Comparison of ENCODE assay signal across 10 cellular contexts in genomic region chr2:157443090-157443489, GRCh38. TPM values are rescaled to one million over a fixed set of nuclear protein-coding genes. Genes with fewer than 3 reads are reported as not detected.
A peak's percentile ranks its signal among the peaks of the same experiment; 100 is the strongest.
DNase-seq lines count a peak whose midpoint lies in the region; ATAC-seq, FAIRE-seq and TF ChIP-seq lines count a peak whose summit lies in the region.
"Had no signal": no experiment of that assay in that cellular context is flagged by ENCODE, and none has a peak within 500 bp of the region (broad histone marks: within the 10 kb centered on the region; RNA-seq: fewer than 3 reads in every experiment).

No MANE protein-coding gene starts in this region.

- intact Hi-C loops in CD14-positive monocyte (cut with micrococcal nuclease) = no loop called here
- intact Hi-C loops in activated T-helper 1 cell treated with anti-CD3 and anti-CD28 coated beads, Interleukin-12 subunit alpha, Interleukin-12 subunit beta, Interleukin-2, Interleukin-4 antibody, amounts not matched to agents 30 ng/mL and 10 ng/mL and 1 ng/mL, durations not matched to agents 14 hours and 24 hours and 36 hours (cut with micrococcal nuclease) = loop anchor here (5.0 to 10.0 kb wide), 5 partner anchors 41 to 1101 kb away; partner anchors contain the start of gene ACVR1

- peaks cover 0 to 2% (median 0%) of the 10 kb centered on the region in 7 donors for H3K9me3 Mint-ChIP-seq in CD14-positive monocyte
- no peaks in the 10 kb centered on the region for H3K9me3 Mint-ChIP-seq in activated T-helper 1 cell treated with anti-CD3 and anti-CD28 coated beads, Interleukin-12 subunit alpha, Interleukin-12 subunit beta, Interleukin-2, Interleukin-4 antibody, amounts not matched to agents 30 ng/mL and 10 ng/mL and 1 ng/mL, durations not matched to agents 14 hours and 24 hours and 36 hours
- H3K9me3 Mint-ChIP-seq in naive B cell = peaks cover 0 to 3% (median 0%) of the 10 kb centered on the region in 7 donors

- H3K27ac Mint-ChIP-seq in CD14-positive monocyte = peak overlapping the region; percentile 94 to 99 (median 97)
- H3K27ac Mint-ChIP-seq in activated T-helper 1 cell treated with anti-CD3 and anti-CD28 coated beads, Interleukin-12 subunit alpha, Interleukin-12 subunit beta, Interleukin-2, Interleukin-4 antibody, amounts not matched to agents 30 ng/mL and 10 ng/mL and 1 ng/mL, durations not matched to agents 14 hours and 24 hours and 36 hours = peak overlapping the region; percentile 99
- peak overlapping the region; percentile 96 to 100 (median 98) for H3K27ac Mint-ChIP-seq in naive B cell

- H3K4me3 Mint-ChIP-seq in CD14-positive monocyte = peak overlapping the region; percentile 100
- peak overlapping the region; percentile 98 for H3K4me3 Mint-ChIP-seq in activated T-helper 1 cell treated with anti-CD3 and anti-CD28 coated beads, Interleukin-12 subunit alpha, Interleukin-12 subunit beta, Interleukin-2, Interleukin-4 antibody, amounts not matched to agents 30 ng/mL and 10 ng/mL and 1 ng/mL, durations not matched to agents 14 hours and 24 hours and 36 hours
- H3K4me3 Mint-ChIP-seq in naive B cell = peak overlapping the region; percentile 82 to 100 (median 94)

- FAIRE-seq in GM12892 (lab: Jason Lieb, UNC) = peak; percentile 82
- FAIRE-seq: astrocyte, D721Med had no signal

- peaks cover 53% of the 10 kb centered on the region for H3K4me1 Mint-ChIP-seq in CD14-positive monocyte
- H3K4me1 Mint-ChIP-seq in activated T-helper 1 cell treated with anti-CD3 and anti-CD28 coated beads, Interleukin-12 subunit alpha, Interleukin-12 subunit beta, Interleukin-2, Interleukin-4 antibody, amounts not matched to agents 30 ng/mL and 10 ng/mL and 1 ng/mL, durations not matched to agents 14 hours and 24 hours and 36 hours (ENCODE audit: low read depth) = peaks cover 52% of the 10 kb centered on the region
- H3K4me1 Mint-ChIP-seq in naive B cell = peaks cover 47 to 61% (median 58%) of the 10 kb centered on the region in 3 donors

- peak; percentile 29 for ATAC-seq in naive B cell (ENCODE audit: low read depth in 2 of 2)

- DNase-seq in CD14-positive monocyte (ENCODE audit: low spot score) (no peak), GM12892 (ENCODE audit: insufficient read length) (no peak), naive B cell (no peak), NCI-H2196 treated with DMSO at 0.1 percent for 48 hours (lab: John Stamatoyannopoulos, UW; ENCODE audit: unreplicated experiment) (no peak)
- no peak for DNase-seq in activated T-helper 1 cell treated with anti-CD3 and anti-CD28 coated beads, Interleukin-12 subunit alpha, Interleukin-12 subunit beta, Interleukin-2, Interleukin-4 antibody, amounts not matched to agents 30 ng/mL and 10 ng/mL and 1 ng/mL, durations not matched to agents 14 hours and 24 hours and 36 hours (ENCODE audit: low spot score)
- DNase-seq in stimulated activated naive CD4-positive, alpha-beta T cell treated with Interleukin-2 at 50 U/mL for 16 hours (lab: John Stamatoyannopoulos, UW) = no peak
- no peak for DNase-seq in NK-92 treated with Interleukin-12 subunit alpha and Interleukin-12 subunit beta, amount 100 ng/mL, for 24 hours (lab: John Stamatoyannopoulos, UW)
- DNase-seq in stimulated activated CD4-positive, alpha-beta T cell treated with anti-CD3 and anti-CD28 coated beads, Interleukin-1b, Interleukin-23, amount 100 ng/mL, for 48 hours = no peak

- no peak for TF ChIP-seq POLR2A in GM12892 (IDR thresholded peaks at IDR 0.05; ENCODE audit: low read depth, low read length)

- H3K27me3 Mint-ChIP-seq in CD14-positive monocyte (ENCODE audit: low read depth in 3 of 3) (peaks cover 0 to 1% (median 0%) of the 10 kb centered on the region in 3 donors), naive B cell (no peaks in the 10 kb centered on the region)
- H3K27me3 Mint-ChIP-seq in activated T-helper 1 cell treated with anti-CD3 and anti-CD28 coated beads, Interleukin-12 subunit alpha, Interleukin-12 subunit beta, Interleukin-2, Interleukin-4 antibody, amounts not matched to agents 30 ng/mL and 10 ng/mL and 1 ng/mL, durations not matched to agents 14 hours and 24 hours and 36 hours (ENCODE audit: insufficient read depth) = no peaks in the 10 kb centered on the region

- no peak for TF ChIP-seq CTCF in CD14-positive monocyte (IDR thresholded peaks at IDR 0.05)

- peaks cover 42 to 43% of the 10 kb centered on the region in 2 donors for H3K36me3 Mint-ChIP-seq in CD14-positive monocyte
- H3K36me3 Mint-ChIP-seq in activated T-helper 1 cell treated with anti-CD3 and anti-CD28 coated beads, Interleukin-12 subunit alpha, Interleukin-12 subunit beta, Interleukin-2, Interleukin-4 antibody, amounts not matched to agents 30 ng/mL and 10 ng/mL and 1 ng/mL, durations not matched to agents 14 hours and 24 hours and 36 hours (ENCODE audit: low read depth) = peaks cover 55% of the 10 kb centered on the region
- peaks cover 23 to 30% of the 10 kb centered on the region in 2 donors for H3K36me3 Mint-ChIP-seq in naive B cell

RNA-seq across cellular contexts. Expression of gene CYTIP, which starts 0.8 kb away (rescaled TPM):
- polyA plus RNA-seq in CD14-positive monocyte (10 to 100 TPM; 61.9 to 83.5 TPM), naive B cell (ENCODE audit: low read depth in 6 of 6) (100 to 1,000 TPM in 4 of 6 donors, 10 to 100 TPM in 2; 90.7 to 172 (median 121) TPM)
- 102 TPM for polyA plus RNA-seq in GM12892 (2012; ENCODE audit: missing spikeins)
- 296 and 302 TPM in 2 replicates for total RNA-seq in activated T-helper 1 cell treated with anti-CD3 and anti-CD28 coated beads, Interleukin-12 subunit alpha, Interleukin-12 subunit beta, Interleukin-2, Interleukin-4 antibody, amounts not matched to agents 30 ng/mL and 10 ng/mL and 1 ng/mL, durations not matched to agents 14 hours and 24 hours and 36 hours
